Comparison of ENCODE assay signal across 8 cellular contexts in the genomic region with DNA sequence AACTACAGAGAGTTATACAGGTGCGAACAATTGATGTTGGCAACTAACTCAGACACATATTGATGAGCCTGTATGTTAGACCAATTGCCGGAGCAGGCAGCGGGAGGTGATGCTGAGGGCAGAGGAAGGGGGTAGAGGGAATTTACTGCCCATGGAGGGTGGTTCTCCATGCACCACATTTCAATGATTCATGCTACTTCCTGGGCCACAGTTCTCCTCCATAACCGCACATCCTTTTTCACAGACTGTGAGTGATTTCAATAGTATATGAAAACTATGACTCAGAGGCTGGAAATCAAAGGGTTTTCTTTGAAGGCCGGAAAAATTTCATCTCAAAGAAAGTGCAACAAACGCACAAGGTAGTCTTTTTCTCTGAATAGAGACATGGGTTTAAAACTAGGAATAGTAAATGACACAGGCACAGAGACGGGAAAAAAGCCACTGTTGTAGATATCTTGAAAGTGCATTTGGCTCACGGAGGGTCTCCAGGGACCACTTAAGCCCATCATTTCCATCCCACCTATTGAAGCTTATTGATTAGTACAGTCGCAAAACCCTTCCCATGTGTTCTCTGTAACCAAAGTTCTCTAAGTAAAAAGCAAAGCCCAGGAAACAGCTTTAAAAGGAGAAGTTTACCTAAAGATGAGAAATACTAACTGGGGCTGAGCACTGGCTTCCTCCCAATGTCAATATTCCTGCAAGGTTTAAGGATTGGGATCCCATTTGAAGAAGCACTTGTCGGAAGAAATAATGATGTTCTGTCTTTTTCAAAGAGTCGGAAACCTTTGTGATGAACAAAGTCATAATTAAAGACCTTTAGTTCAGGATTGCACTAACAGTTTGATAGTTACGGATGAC. TPM values are rescaled to one million over a fixed set of nuclear protein-coding genes. Genes with fewer than 3 reads are reported as not detected.
A peak's percentile ranks its signal among the peaks of the same experiment; 100 is the strongest.
DNase-seq lines count a peak whose midpoint lies in the region; ATAC-seq and TF ChIP-seq lines count a peak whose summit lies in the region.
"Had no signal": no experiment of that assay in that cellular context is flagged by ENCODE, and none has a peak within 500 bp of the region (broad histone marks: within the 10 kb centered on the region; RNA-seq: fewer than 3 reads in every experiment).

No MANE protein-coding gene starts in this region.

- H3K27ac ChIP-seq in Panc1 (ENCODE audit: low read length) (no peak overlapping the region), mesenchymal stem cell (ENCODE audit: low read length, poor library complexity, severe bottlenecking) (peak overlapping the region; percentile 97), gastrocnemius medialis (no peak overlapping the region)
- H3K27ac ChIP-seq: body of pancreas had no signal

- H3K4me2 ChIP-seq in mesenchymal stem cell (ENCODE audit: low read length, poor library complexity, severe bottlenecking): peak overlapping the region; percentile 21

- TF ChIP-seq POLR2A in gastrocnemius medialis (IDR thresholded peaks at IDR 0.05): no peak

- no peaks in the 10 kb centered on the region for H3K36me3 ChIP-seq in Panc1 (ENCODE audit: control insufficient read depth, insufficient read depth, low read length)
- H3K36me3 ChIP-seq in mesenchymal stem cell (ENCODE audit: control insufficient read depth in 1 of 2, insufficient read depth in 2 of 2, low read depth in 1 of 2, low read length in 2 of 2): no peaks in the 10 kb centered on the region
- H3K36me3 ChIP-seq in gastrocnemius medialis: no peaks in the 10 kb centered on the region

- H3K27me3 ChIP-seq in Panc1 (ENCODE audit: control insufficient read depth, insufficient read depth, low read length): no peaks in the 10 kb centered on the region
- no peaks in the 10 kb centered on the region for H3K27me3 ChIP-seq in mesenchymal stem cell (ENCODE audit: control insufficient read depth in 1 of 2, insufficient read depth in 1 of 2, low read length in 2 of 2)
- no peaks in the 10 kb centered on the region for H3K27me3 ChIP-seq in gastrocnemius medialis
- H3K27me3 ChIP-seq: body of pancreas had no signal

- in situ Hi-C loops in Panc1 (cut with HindIII; ENCODE audit: low pct_unique_long_range_greater_than_20kb, low sequenced_read_pairs) (no loop called here), gastrocnemius medialis (cut with MboI; ENCODE audit: low sequenced_read_pairs in 4 of 4) (no loop called here)

- H3K27me3 Mint-ChIP-seq in activated T-helper 2 cell treated with anti-CD3 and anti-CD28 coated beads, Interferon-gamma antibody, Interleukin-2, Interleukin-4, amounts not matched to agents 10 μg/mL and 5 μg/mL and 100 μg/mL, durations not matched to agents 14 hours and 24 hours and 36 hours (ENCODE audit: low read depth): no peaks in the 10 kb centered on the region

- H3K4me1 ChIP-seq in Panc1 (ENCODE audit: control insufficient read depth, insufficient read depth, low read length): no peaks in the 10 kb centered on the region
- H3K4me1 ChIP-seq in mesenchymal stem cell (ENCODE audit: control insufficient read depth, insufficient read depth, low read depth, low read length): peaks cover 13% of the 10 kb centered on the region
- H3K4me1 ChIP-seq in gastrocnemius medialis: no peaks in the 10 kb centered on the region
- H3K4me1 ChIP-seq: body of pancreas had no signal

- peaks cover 2% of the 10 kb centered on the region for H3K9me3 Mint-ChIP-seq in activated T-helper 2 cell treated with anti-CD3 and anti-CD28 coated beads, Interferon-gamma antibody, Interleukin-2, Interleukin-4, amounts not matched to agents 10 μg/mL and 5 μg/mL and 100 μg/mL, durations not matched to agents 14 hours and 24 hours and 36 hours

- peaks cover 7% of the 10 kb centered on the region for H3K36me3 Mint-ChIP-seq in activated T-helper 2 cell treated with anti-CD3 and anti-CD28 coated beads, Interferon-gamma antibody, Interleukin-2, Interleukin-4, amounts not matched to agents 10 μg/mL and 5 μg/mL and 100 μg/mL, durations not matched to agents 14 hours and 24 hours and 36 hours (ENCODE audit: low read depth)

- no peak overlapping the region for H3K23ac ChIP-seq in mesenchymal stem cell (ENCODE audit: low read length in 2 of 2)

- H3K9ac ChIP-seq in mesenchymal stem cell (ENCODE audit: low read length): no peak overlapping the region

- peak overlapping the region; percentile 52 for H3K4me3 Mint-ChIP-seq in activated T-helper 2 cell treated with anti-CD3 and anti-CD28 coated beads, Interferon-gamma antibody, Interleukin-2, Interleukin-4, amounts not matched to agents 10 μg/mL and 5 μg/mL and 100 μg/mL, durations not matched to agents 14 hours and 24 hours and 36 hours (ENCODE audit: low read depth)

- H3K9me3 ChIP-seq in Panc1 (ENCODE audit: control insufficient read depth, insufficient read depth, low read depth, low read length): no peaks in the 10 kb centered on the region
- no peaks in the 10 kb centered on the region for H3K9me3 ChIP-seq in mesenchymal stem cell (ENCODE audit: control insufficient read depth, low read length)
- no peaks in the 10 kb centered on the region for H3K9me3 ChIP-seq in gastrocnemius medialis
- H3K9me3 ChIP-seq: body of pancreas had no signal

- TF ChIP-seq CTCF in Panc1 (IDR thresholded peaks at IDR 0.05): no peak
- no peak for TF ChIP-seq CTCF in gastrocnemius medialis (IDR thresholded peaks at IDR 0.05 in 4 of 5, conservative IDR thresholded peaks at IDR 0.05 in 1 of 5)

- peak overlapping the region; percentile 80 for H3K27ac Mint-ChIP-seq in activated T-helper 2 cell treated with anti-CD3 and anti-CD28 coated beads, Interferon-gamma antibody, Interleukin-2, Interleukin-4, amounts not matched to agents 10 μg/mL and 5 μg/mL and 100 μg/mL, durations not matched to agents 14 hours and 24 hours and 36 hours

- no peak overlapping the region for H2BK12ac ChIP-seq in mesenchymal stem cell (ENCODE audit: low read length in 2 of 2)

- H3K4me1 Mint-ChIP-seq in activated T-helper 2 cell treated with anti-CD3 and anti-CD28 coated beads, Interferon-gamma antibody, Interleukin-2, Interleukin-4, amounts not matched to agents 10 μg/mL and 5 μg/mL and 100 μg/mL, durations not matched to agents 14 hours and 24 hours and 36 hours (ENCODE audit: low read depth): peaks cover 79% of the 10 kb centered on the region

- H2BK15ac ChIP-seq in mesenchymal stem cell (ENCODE audit: low read depth, poor library complexity, severe bottlenecking): no peak overlapping the region

- no peak overlapping the region for H2BK120ac ChIP-seq in mesenchymal stem cell (ENCODE audit: low read depth, low read length)

- ATAC-seq in GM21576 (IDR thresholded peaks at IDR 0.05; ENCODE audit: unreplicated experiment): peak; percentile 43
- ATAC-seq in Panc1: peak; percentile 85
- ATAC-seq in gastrocnemius medialis: no peak
- no peak for ATAC-seq in GM18909 (IDR thresholded peaks at IDR 0.05; ENCODE audit: poor library complexity, unreplicated experiment)
- ATAC-seq: body of pancreas had no signal

- BruUV-seq in Panc1 (replicated peaks; lab: Mats Ljungman, UMichigan): no TSS peak

- no peak overlapping the region for H3K18ac ChIP-seq in mesenchymal stem cell (ENCODE audit: low read depth in 1 of 2, low read length in 2 of 2)

- H4K8ac ChIP-seq in mesenchymal stem cell (ENCODE audit: low read length): no peak overlapping the region

- H3K79me1 ChIP-seq in mesenchymal stem cell (replicated peaks; ENCODE audit: low read length, poor library complexity, severe bottlenecking): no peaks in the 10 kb centered on the region

- no peak overlapping the region for H3K14ac ChIP-seq in mesenchymal stem cell (ENCODE audit: low read length in 2 of 2)

- H2BK5ac ChIP-seq in mesenchymal stem cell (ENCODE audit: low read depth, low read length, poor library complexity, severe bottlenecking): no peak overlapping the region

- 75% methylated on average over 8 of the region's 12 CpGs for WGBS in mesenchymal stem cell

- intact Hi-C loops in Panc1 (cut with micrococcal nuclease; ENCODE audit: unreplicated experiment): no loop called here
- intact Hi-C loops in activated T-helper 2 cell treated with anti-CD3 and anti-CD28 coated beads, Interferon-gamma antibody, Interleukin-2, Interleukin-4, amounts not matched to agents 10 μg/mL and 5 μg/mL and 100 μg/mL, durations not matched to agents 14 hours and 24 hours and 36 hours (cut with micrococcal nuclease): loop anchor here (1.0 to 10.0 kb wide), 8 partner anchors 9 to 1801 kb away; partner anchors contain the start of gene THG1L
- intact Hi-C loops in gastrocnemius medialis (cut with DNase I; ENCODE audit: low total_unique reads): no loop called here

- H2AFZ ChIP-seq in mesenchymal stem cell (ENCODE audit: low read depth, low read length): no peak overlapping the region

- POLR2A ChIA-PET in Panc1 (lab: Charles Lee): no interaction called here

- 0 out of 4 replicates have a peak overlapping the region, but pooled peaks of 1 of the 2 experiments have one; percentile 2 for H3K4me3 ChIP-seq in Panc1 (ENCODE audit: low read depth in 2 of 2, low read length in 2 of 2)
- no peak overlapping the region for H3K4me3 ChIP-seq in mesenchymal stem cell (ENCODE audit: insufficient read depth in 1 of 2, low read depth in 1 of 2, low read length in 2 of 2)
- no peak overlapping the region for H3K4me3 ChIP-seq in gastrocnemius medialis
- H3K4me3 ChIP-seq: body of pancreas had no signal

- no peak overlapping the region for H4K91ac ChIP-seq in mesenchymal stem cell (ENCODE audit: low read length)

- CTCF ChIA-PET in Panc1 (lab: Charles Lee): no interaction called here

- peak; percentile 61 for DNase-seq in Panc1 (ENCODE audit: low read depth, low spot score)
- peak; percentile 75 for DNase-seq in activated T-helper 2 cell treated with anti-CD3 and anti-CD28 coated beads, Interferon-gamma antibody, Interleukin-2, Interleukin-4, amounts not matched to agents 10 μg/mL and 5 μg/mL and 100 μg/mL, durations not matched to agents 14 hours and 24 hours and 36 hours (ENCODE audit: low spot score)
- peak; percentile 63 for DNase-seq in mesenchymal stem cell
- DNase-seq in NCI-H446 treated with DMSO at 0.1 percent for 48 hours (lab: John Stamatoyannopoulos, UW): no peak
- DNase-seq in gastrocnemius medialis: no peak

- H2AK5ac ChIP-seq in mesenchymal stem cell (ENCODE audit: low read length, severe bottlenecking): peak overlapping the region; percentile 75

- no peak overlapping the region for H3K4ac ChIP-seq in mesenchymal stem cell (ENCODE audit: low read depth in 1 of 2, low read length in 2 of 2)

RNA-seq across cellular contexts. Expression of gene ADAM19, which starts 28.0 kb away (rescaled TPM):
- total RNA-seq in Panc1 (2021; ENCODE audit: unreplicated experiment) (3.5 TPM), gastrocnemius medialis (under 1 TPM; 0.39 to 0.97 (median 0.76) TPM)
- 1.7 TPM for polyA plus RNA-seq in Panc1 (2012; ENCODE audit: insufficient read length)
- total RNA-seq in activated T-helper 2 cell treated with anti-CD3 and anti-CD28 coated beads, Interferon-gamma antibody, Interleukin-2, Interleukin-4, amounts not matched to agents 10 μg/mL and 5 μg/mL and 100 μg/mL, durations not matched to agents 14 hours and 24 hours and 36 hours: 229 and 237 TPM in 2 replicates
- 57.9 TPM for polyA plus RNA-seq in mesenchymal stem cell (2013, experiment 1 of 2)
- 57.0 TPM for polyA plus RNA-seq in mesenchymal stem cell (2013, experiment 2 of 2)

RNA-seq across cellular contexts. Expression of gene SOX30, which starts 48.7 kb away (rescaled TPM):
- not detected for total RNA-seq in Panc1 (2021; ENCODE audit: unreplicated experiment)
- polyA plus RNA-seq in Panc1 (2012; ENCODE audit: insufficient read length): not detected
- 0.11 TPM in 2 replicates for total RNA-seq in activated T-helper 2 cell treated with anti-CD3 and anti-CD28 coated beads, Interferon-gamma antibody, Interleukin-2, Interleukin-4, amounts not matched to agents 10 μg/mL and 5 μg/mL and 100 μg/mL, durations not matched to agents 14 hours and 24 hours and 36 hours
- not detected for polyA plus RNA-seq in mesenchymal stem cell (2013, experiment 1 of 2)
- not detected for polyA plus RNA-seq in mesenchymal stem cell (2013, experiment 2 of 2)
- not detected for total RNA-seq in gastrocnemius medialis
- total RNA-seq: body of pancreas had no signal

Comparison
In these comparisons a context has a peak if more than half of its experiments do, and no peak if none do; other contexts are left out.
1. ATAC-seq: peak in GM21576 (single experiment) and Panc1 (single experiment); none in gastrocnemius medialis (0 of 2) and GM18909 (single experiment).
2. DNase-seq: peak in Panc1 (single experiment), activated T-helper 2 cell treated with anti-CD3 and anti-CD28 coated beads, Interferon-gamma antibody, Interleukin-2, Interleukin-4, amounts not matched to agents 10 μg/mL and 5 μg/mL and 100 μg/mL, durations not matched to agents 14 hours and 24 hours and 36 hours (single experiment) and mesenchymal stem cell (single experiment); none in NCI-H446 treated with DMSO at 0.1 percent for 48 hours (single experiment) and gastrocnemius medialis (0 of 2).
3. RNA of gene ADAM19, which starts 28.0 kb away (total RNA-seq): 229 to 237 TPM in activated T-helper 2 cell treated with anti-CD3 and anti-CD28 coated beads, Interferon-gamma antibody, Interleukin-2, Interleukin-4, amounts not matched to agents 10 μg/mL and 5 μg/mL and 100 μg/mL, durations not matched to agents 14 hours and 24 hours and 36 hours; 3.5 TPM in Panc1 (single experiment) and 0.39 to 0.97 TPM in gastrocnemius medialis; every median in the first group is over 10 times any median in the second.